16 cellular contexts compared by ENCODE assay signal in the genomic region with DNA sequence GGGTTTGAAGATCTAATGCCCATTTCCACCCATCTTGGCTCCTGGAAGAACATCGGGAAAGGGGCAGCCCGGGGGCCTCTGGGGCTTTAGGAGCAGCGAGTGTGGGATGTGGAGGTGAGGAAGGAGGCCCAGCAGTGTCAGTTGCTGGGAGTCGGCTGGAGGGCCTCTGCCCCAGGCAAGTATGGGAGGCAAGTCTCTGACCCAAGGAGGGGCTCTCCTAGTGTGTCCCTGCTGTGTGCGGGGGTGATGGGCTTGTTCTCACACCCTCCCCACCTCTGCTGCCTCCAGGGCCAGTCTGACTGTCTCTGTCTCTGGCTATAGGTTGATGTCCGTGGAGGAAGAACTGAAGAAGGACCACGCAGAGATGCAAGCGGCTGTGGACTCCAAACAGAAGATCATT.
"Had no signal": no experiment of that assay in that cellular context is flagged by ENCODE, and none has a peak within 500 bp of the region (broad histone marks: within the 10 kb centered on the region; RNA-seq: fewer than 3 reads in every experiment).

No MANE protein-coding gene starts in this region.

- H3K27me3 ChIP-seq: body of pancreas, gastroesophageal sphincter, heart right ventricle, tibial nerve had no signal

- H3K4me3 ChIP-seq: body of pancreas, gastroesophageal sphincter, heart right ventricle, mucosa of descending colon, tibial nerve had no signal

- H3K9me3 ChIP-seq: body of pancreas, mucosa of descending colon had no signal

- ATAC-seq: activated CD4-positive, alpha-beta T cell treated with anti-CD3 and anti-CD28 coated beads for 36 hours; body of pancreas; esophagus mucosa; gastroesophageal sphincter; heart right ventricle; mucosa of descending colon; naive thymus-derived CD4-positive, alpha-beta T cell; WTC11 had no signal

- H3K27ac ChIP-seq: body of pancreas had no signal

- H3K4me1 ChIP-seq: body of pancreas had no signal

- DNase-seq: activated CD4-positive, alpha-beta T cell treated with anti-CD3 and anti-CD28 coated beads for 36 hours; activated naive CD4-positive, alpha-beta T cell treated with Interleukin-2 at 50 U/mL for 16 hours; activated naive CD8-positive, alpha-beta T cell treated with anti-CD3 and anti-CD28 coated beads, Interleukin-2, amount 10 ng/mL, durations not matched to agents 7 days and 5 days; activated T-cell treated with anti-CD3 and anti-CD28 coated beads, Interleukin-2, amount 50 U/mL, for 24 hours; body of pancreas; central memory CD4-positive, alpha-beta T cell; immature natural killer cell; mucosa of descending colon; retina; stimulated activated naive CD4-positive, alpha-beta T cell had no signal
